22 cellular contexts compared by ENCODE assay signal in the genomic region with DNA sequence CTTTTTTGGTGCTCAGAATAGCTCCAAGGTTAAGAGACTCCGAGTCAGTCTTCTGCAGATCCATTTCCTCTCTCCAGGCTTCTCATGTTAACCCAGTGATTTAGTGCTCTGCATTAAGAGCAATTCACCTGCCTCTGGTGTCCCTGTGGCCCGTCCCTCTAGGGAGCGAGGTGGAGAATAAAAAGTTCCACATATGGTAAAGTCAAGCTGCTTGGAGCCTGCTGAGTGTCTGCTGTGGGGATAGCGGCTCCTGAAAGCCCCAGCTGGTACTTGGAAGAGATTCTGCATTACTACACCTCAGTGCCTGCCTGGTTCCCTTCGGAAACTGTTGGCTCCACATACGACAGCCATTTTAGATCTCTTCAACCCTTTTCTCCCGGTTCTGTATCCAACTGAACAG.
DNase-seq lines count a peak whose midpoint lies in the region; ATAC-seq and TF ChIP-seq lines count a peak whose summit lies in the region.
"Had no signal": no experiment of that assay in that cellular context is flagged by ENCODE, and none has a peak within 500 bp of the region (broad histone marks: within the 10 kb centered on the region; RNA-seq: fewer than 3 reads in every experiment).

No MANE protein-coding gene starts in this region.

- POLR2A ChIA-PET in IMR-90 (lab: Charles Lee; ENCODE audit: unreplicated experiment): no interaction called here

- H3K27ac ChIP-seq in IMR-90 (ENCODE audit: insufficient read depth, low read length) (no peak overlapping the region), testis (no peak overlapping the region), mammary epithelial cell (ENCODE audit: insufficient read depth, low read depth, low read length) (no peak overlapping the region)
- H3K27ac ChIP-seq: C4-2B, right lobe of liver, thyroid gland had no signal

- peak overlapping the region; percentile 73 for H3K4me3 Mint-ChIP-seq in glutamatergic neuron (ENCODE audit: unreplicated experiment)
- H3K4me3 Mint-ChIP-seq in nephron: no peak overlapping the region
- H3K4me3 Mint-ChIP-seq: activated B cell treated with CpG ODN at 0.5 μM for 24 hours; activated T-helper 17 cell treated with anti-CD3 and anti-CD28 coated beads, Interleukin-2, amount 50 U/mL, for 72 hours; IgD-negative memory B cell; neural crest cell; stimulated activated naive CD8-positive, alpha-beta T cell treated with anti-CD3 and anti-CD28 coated beads, Interleukin-15, Interleukin-2, amounts not matched to agents 100 ng/mL and 50 ng/mL, for 24 hours had no signal

- H3K36me3 ChIP-seq in IMR-90 (ENCODE audit: control insufficient read depth, insufficient read depth, low read length) (peaks cover 3% of the 10 kb centered on the region; the same call in 1 of the 2 replicates), testis (ENCODE audit: low read depth, missing control alignments) (no peaks in the 10 kb centered on the region), mammary epithelial cell (ENCODE audit: insufficient read depth, low read length) (no peaks in the 10 kb centered on the region)
- H3K36me3 ChIP-seq: right lobe of liver, thyroid gland had no signal

- no peaks in the 10 kb centered on the region for H4K20me1 ChIP-seq in IMR-90 (ENCODE audit: insufficient read depth, low read length)
- H4K20me1 ChIP-seq in mammary epithelial cell (ENCODE audit: insufficient read depth, low read length): no peaks in the 10 kb centered on the region

- BruUV-seq in IMR-90 (replicated peaks; lab: Mats Ljungman, UMichigan) (no TSS peak), mammary epithelial cell (replicated peaks; lab: Mats Ljungman, UMichigan) (no TSS peak)

- H2BK20ac ChIP-seq in IMR-90 (ENCODE audit: low read depth, low read length): peak overlapping the region; percentile 26

- no peak overlapping the region for H2BK15ac ChIP-seq in IMR-90 (ENCODE audit: low read depth, low read length)

- TF ChIP-seq POLR2A in IMR-90 (IDR thresholded peaks at IDR 0.05; ENCODE audit: low read depth, low read length): no peak
- TF ChIP-seq POLR2A in testis (IDR thresholded peaks at IDR 0.05): no peak

- CTCF ChIA-PET in IMR-90 (lab: Yijun Ruan, JAX) (no interaction called here), mammary epithelial cell (lab: Charles Lee; ENCODE audit: low non-redundant PET) (no interaction called here)

- peaks cover 6% of the 10 kb centered on the region for H3K27me3 Mint-ChIP-seq in glutamatergic neuron (ENCODE audit: unreplicated experiment)
- H3K27me3 Mint-ChIP-seq in nephron (ENCODE audit: low read depth): no peaks in the 10 kb centered on the region
- H3K27me3 Mint-ChIP-seq: activated B cell treated with CpG ODN at 0.5 μM for 24 hours; stimulated activated naive CD8-positive, alpha-beta T cell treated with anti-CD3 and anti-CD28 coated beads, Interleukin-15, Interleukin-2, amounts not matched to agents 100 ng/mL and 50 ng/mL, for 24 hours had no signal

- H3K4me3 ChIP-seq in IMR-90 (ENCODE audit: insufficient read depth, low read depth, low read length): no peak overlapping the region
- no peak overlapping the region for H3K4me3 ChIP-seq in testis
- no peak overlapping the region for H3K4me3 ChIP-seq in mammary epithelial cell (replicated peaks in 1 of 3; ENCODE audit: insufficient read depth in 1 of 3, low read depth in 2 of 3, low read length in 3 of 3)
- H3K4me3 ChIP-seq: mucosa of descending colon, right lobe of liver, thyroid gland had no signal

- H3K36me3 Mint-ChIP-seq in glutamatergic neuron (ENCODE audit: unreplicated experiment) (no peaks in the 10 kb centered on the region), nephron (ENCODE audit: low read depth) (peaks cover 6% of the 10 kb centered on the region)
- H3K36me3 Mint-ChIP-seq: activated naive CD4-positive, alpha-beta T cell treated with anti-CD3 and anti-CD28 coated beads, Interleukin-2, amount 50 U/mL, for 72 hours; IgD-negative memory B cell had no signal

- H3K27ac Mint-ChIP-seq in glutamatergic neuron (ENCODE audit: unreplicated experiment) (peak overlapping the region; percentile 94), nephron (peak overlapping the region in 2 of 3 experiments; percentile 4 to 15)
- H3K27ac Mint-ChIP-seq: activated B cell treated with CpG ODN at 0.5 μM for 24 hours; activated naive CD4-positive, alpha-beta T cell treated with anti-CD3 and anti-CD28 coated beads, Interleukin-2, amount 50 U/mL, for 72 hours; activated T-helper 17 cell treated with anti-CD3 and anti-CD28 coated beads, Interleukin-2, amount 50 U/mL, for 72 hours; stimulated activated naive CD8-positive, alpha-beta T cell treated with anti-CD3 and anti-CD28 coated beads, Interleukin-15, Interleukin-2, amounts not matched to agents 100 ng/mL and 50 ng/mL, for 24 hours had no signal

- ATAC-seq in IMR-90 (ENCODE audit: low read depth): no peak
- ATAC-seq: activated naive CD4-positive, alpha-beta T cell treated with anti-CD3 and anti-CD28 coated beads, Interleukin-2, amount 50 U/mL, for 72 hours; activated T-helper 17 cell treated with anti-CD3 and anti-CD28 coated beads, Interleukin-2, amount 50 U/mL, for 72 hours; mucosa of descending colon; right lobe of liver had no signal

- in situ Hi-C loops in IMR-90 (cut with MboI; ENCODE audit: low sequenced_read_pairs) (no loop called here), mammary epithelial cell (cut with MboI; ENCODE audit: low sequenced_read_pairs in 2 of 2) (no loop called here)

- H4K8ac ChIP-seq in IMR-90 (ENCODE audit: low read depth in 2 of 2, low read length in 2 of 2): no peak overlapping the region

- H4K91ac ChIP-seq in IMR-90 (ENCODE audit: insufficient read depth, low read depth, low read length): no peak overlapping the region

- H3K14ac ChIP-seq in IMR-90 (replicated peaks; ENCODE audit: low read depth, low read length): no peak overlapping the region

- H3K79me2 ChIP-seq in mammary epithelial cell (ENCODE audit: insufficient read depth, low read length): no peaks in the 10 kb centered on the region

- no peak overlapping the region; the same call in 1 of the 2 replicates for H4K5ac ChIP-seq in IMR-90 (ENCODE audit: low read depth, low read length)

- peaks cover 7% of the 10 kb centered on the region; the same call in 1 of the 2 replicates for H3K9me1 ChIP-seq in IMR-90 (ENCODE audit: insufficient read depth, low read length)

- H3K9me3 Mint-ChIP-seq in glutamatergic neuron (ENCODE audit: unreplicated experiment): peaks cover 2% of the 10 kb centered on the region
- no peaks in the 10 kb centered on the region for H3K9me3 Mint-ChIP-seq in nephron
- H3K9me3 Mint-ChIP-seq: activated B cell treated with CpG ODN at 0.5 μM for 24 hours; activated naive CD4-positive, alpha-beta T cell treated with anti-CD3 and anti-CD28 coated beads, Interleukin-2, amount 50 U/mL, for 72 hours; activated T-helper 17 cell treated with anti-CD3 and anti-CD28 coated beads, Interleukin-2, amount 50 U/mL, for 72 hours; IgD-negative memory B cell; neural crest cell; stimulated activated naive CD8-positive, alpha-beta T cell treated with anti-CD3 and anti-CD28 coated beads, Interleukin-15, Interleukin-2, amounts not matched to agents 100 ng/mL and 50 ng/mL, for 24 hours had no signal

- H3K27me3 ChIP-seq in IMR-90 (ENCODE audit: control insufficient read depth, insufficient read depth, low read length) (no peaks in the 10 kb centered on the region), testis (no peaks in the 10 kb centered on the region), mammary epithelial cell (ENCODE audit: insufficient read depth, low read length) (peaks cover 2% of the 10 kb centered on the region)
- H3K27me3 ChIP-seq: right lobe of liver, thyroid gland had no signal

- no peaks in the 10 kb centered on the region for H3K9me3 ChIP-seq in IMR-90 (ENCODE audit: control insufficient read depth, insufficient read depth, low read length)
- H3K9me3 ChIP-seq in testis: no peaks in the 10 kb centered on the region
- no peaks in the 10 kb centered on the region for H3K9me3 ChIP-seq in mammary epithelial cell (replicated peaks; ENCODE audit: insufficient read depth, low read length)
- H3K9me3 ChIP-seq: mucosa of descending colon, right lobe of liver, thyroid gland had no signal

- H3K79me1 ChIP-seq in IMR-90 (ENCODE audit: low read depth in 1 of 2, low read length in 2 of 2): peaks cover 0 to 13% of the 10 kb centered on the region in 2 experiments

- no peak for TF ChIP-seq RAD21 in IMR-90 (IDR thresholded peaks at IDR 0.05; ENCODE audit: low read length)

- peak overlapping the region; percentile 0 for H2AK9ac ChIP-seq in IMR-90 (replicated peaks; ENCODE audit: low read depth, low read length, poor library complexity)

- H3K18ac ChIP-seq in IMR-90 (ENCODE audit: low read depth, low read length): peak overlapping the region; percentile 49; the same call in 1 of the 2 replicates

- DNase-seq in IMR-90 (no peak), NCI-H2227 treated with DMSO at 0.1 percent for 48 hours (lab: John Stamatoyannopoulos, UW) (peak; percentile 70), glutamatergic neuron (peak; percentile 61), OCI-M2 (lab: John Stamatoyannopoulos, UW; ENCODE audit: unreplicated experiment) (no peak), testis (no peak), mammary epithelial cell (no peak)
- DNase-seq: activated B cell treated with CpG ODN at 0.5 μM for 24 hours; activated CD4-positive, alpha-beta T cell treated with anti-CD3 and anti-CD28 coated beads, Interleukin-2, amount 50 U/mL, for 4 hours; activated CD8-positive, alpha-beta memory T cell treated with anti-CD3 and anti-CD28 coated beads, Interleukin-2, amount 50 U/mL, for 48 hours; mucosa of descending colon; NCI-H1105 treated with DMSO at 0.1 percent for 48 hours; NCI-H774; right lobe of liver; T1000; thyroid gland had no signal

- H3K4me1 Mint-ChIP-seq in glutamatergic neuron (ENCODE audit: low read depth, unreplicated experiment) (peaks cover 52% of the 10 kb centered on the region), nephron (peaks cover 57% of the 10 kb centered on the region)

- H3K4me2 ChIP-seq in IMR-90 (ENCODE audit: low read depth, low read length): no peak overlapping the region
- H3K4me2 ChIP-seq in mammary epithelial cell (ENCODE audit: insufficient read depth, low read depth, low read length): no peak overlapping the region

- no peak overlapping the region for H2BK5ac ChIP-seq in IMR-90 (ENCODE audit: low read depth, low read length, poor library complexity, severe bottlenecking)

- dilution Hi-C loops in IMR-90 (cut with HindIII; ENCODE audit: low sequenced_read_pairs, unreplicated experiment) (no loop called here), mammary epithelial cell (cut with HindIII; ENCODE audit: low sequenced_read_pairs) (no loop called here)

- TF ChIP-seq CTCF in IMR-90 (conservative IDR thresholded peaks at IDR 0.05; ENCODE audit: low read depth, low read length): no peak
- TF ChIP-seq CTCF in glutamatergic neuron (IDR thresholded peaks at IDR 0.05; ENCODE audit: partially characterized antibody, unreplicated experiment): no peak
- TF ChIP-seq CTCF in nephron (IDR thresholded peaks at IDR 0.05; ENCODE audit: unreplicated experiment in 3 of 3): no peak
- TF ChIP-seq CTCF in testis (IDR thresholded peaks at IDR 0.05): no peak
- no peak for TF ChIP-seq CTCF in mammary epithelial cell (conservative IDR thresholded peaks at IDR 0.05 in 1 of 2, IDR thresholded peaks at IDR 0.05 in 1 of 2; ENCODE audit: extremely low read depth in 1 of 2, insufficient read depth in 1 of 2, low read depth in 1 of 2, low read length in 2 of 2)

- H2AK5ac ChIP-seq in IMR-90 (ENCODE audit: low read depth, low read length): no peak overlapping the region

- intact Hi-C loops in IMR-90 (cut with micrococcal nuclease) (loop anchor here (5.0 kb wide), 1 partner anchor 294 kb away; no protein-coding TSS in a partner anchor), testis (cut with DNase I; ENCODE audit: low total_unique reads) (no loop called here), mammary epithelial cell (cut with micrococcal nuclease) (no loop called here)

- H2AFZ ChIP-seq in IMR-90 (replicated peaks; ENCODE audit: low read length, poor library complexity) (no peak overlapping the region), mammary epithelial cell (ENCODE audit: low read depth, low read length) (no peak overlapping the region)

- H3K4ac ChIP-seq in IMR-90 (ENCODE audit: low read depth, low read length): peak overlapping the region; percentile 33

- H3K4me1 ChIP-seq in IMR-90 (ENCODE audit: control insufficient read depth, insufficient read depth, low read length): peaks cover 16% of the 10 kb centered on the region
- no peaks in the 10 kb centered on the region for H3K4me1 ChIP-seq in testis
- H3K4me1 ChIP-seq in mammary epithelial cell (ENCODE audit: insufficient read depth, low read length): no peaks in the 10 kb centered on the region
- H3K4me1 ChIP-seq: right lobe of liver, thyroid gland had no signal

- peak overlapping the region; percentile 27; the same call in 1 of the 2 replicates for H2BK120ac ChIP-seq in IMR-90 (ENCODE audit: low read depth, low read length)

- 100% methylated on average over 1 of the region's 7 CpGs; no CpG with 5 or more reads in 1 of the 2 experiments for WGBS in IMR-90 (ENCODE audit: extremely low coverage in 2 of 2, insufficient read length in 1 of 2), 2 experiments
- WGBS in testis, 2 donors: 78 to 87% methylated on average over 7 of the region's 7 CpGs
- 68% methylated on average over 7 of the region's 7 CpGs for WGBS in mammary epithelial cell (ENCODE audit: low coverage, missing lambda C conversion rate)

- no peak overlapping the region for H3K9ac ChIP-seq in IMR-90 (ENCODE audit: low read depth, low read length)
- no peak overlapping the region for H3K9ac ChIP-seq in mammary epithelial cell (ENCODE audit: insufficient read depth, low read length)

- H3K56ac ChIP-seq in IMR-90 (ENCODE audit: extremely low read depth, insufficient read depth, low read length): no peak overlapping the region

- no peak overlapping the region for H3K23ac ChIP-seq in IMR-90 (ENCODE audit: low read depth, low read length)

Comparison
In these comparisons a context has a peak if more than half of its experiments do, and no peak if none do; other contexts are left out.
1. DNase-seq: peak in NCI-H2227 treated with DMSO at 0.1 percent for 48 hours (single experiment) and glutamatergic neuron (single experiment); none in IMR-90 (single experiment), OCI-M2 (single experiment), testis (single experiment) and mammary epithelial cell (single experiment).